20 cellular contexts compared by ENCODE assay signal in genomic region chr4:175540151-175540550, GRCh38.
DNase-seq lines count a peak whose midpoint lies in the region; ATAC-seq, FAIRE-seq and TF ChIP-seq lines count a peak whose summit lies in the region.
"Had no signal": no experiment of that assay in that cellular context is flagged by ENCODE, and none has a peak within 500 bp of the region (broad histone marks: within the 10 kb centered on the region; RNA-seq: fewer than 3 reads in every experiment).

No MANE protein-coding gene starts in this region.

- ATAC-seq in right lobe of liver (peak in 2 of 4 donors; percentile 4 to 14), HepG2 (no peak), foreskin keratinocyte (peak; percentile 57)

- H3K27ac Mint-ChIP-seq in CD4-positive, alpha-beta memory T cell = no peak overlapping the region
- H3K27ac Mint-ChIP-seq: CD4-positive, CD25-positive, alpha-beta regulatory T cell; H9; IgD-negative memory B cell had no signal

- POLR2A ChIA-PET in HepG2 (lab: Yijun Ruan, JAX) = no interaction called here
- POLR2A ChIA-PET in RWPE1 (lab: Yijun Ruan, JAX; ENCODE audit: low non-redundant PET) = no interaction called here
- POLR2A ChIA-PET in CD4-positive, alpha-beta memory T cell (lab: Charles Lee; ENCODE audit: partially characterized antibody) = no interaction called here

- DNase-seq in right lobe of liver (no peak), HepG2 (ENCODE audit: low spot score) (no peak), RWPE1 (ENCODE audit: low spot score) (peak; percentile 10), foreskin keratinocyte (peak; percentile 27 to 42), cortex of kidney (lab: John Stamatoyannopoulos, UW) (no peak), RKO (ENCODE audit: low spot score) (no peak), NCI-H1930 (lab: John Stamatoyannopoulos, UW) (no peak)
- no peak for DNase-seq in CD4-positive, alpha-beta memory T cell
- DNase-seq: 8988T; CD4-positive, CD25-positive, alpha-beta regulatory T cell; DMS153; DMS79 treated with DMSO at 0.1 percent for 48 hours; EL; GDM1; GOT3; H9 had no signal

- peaks cover 0 to 34% (median 17%) of the 10 kb centered on the region in 4 donors for H3K4me1 ChIP-seq in right lobe of liver
- peaks cover 9% of the 10 kb centered on the region for H3K4me1 ChIP-seq in HepG2 (ENCODE audit: insufficient read depth, low read length)
- no peaks in the 10 kb centered on the region for H3K4me1 ChIP-seq in foreskin keratinocyte
- no peaks in the 10 kb centered on the region for H3K4me1 ChIP-seq in CD4-positive, alpha-beta memory T cell (ENCODE audit: insufficient read depth, low read length)
- H3K4me1 ChIP-seq: BLaER1 treated with 17β-estradiol and CSF1 and Interleukin-3, amounts not matched to agents 10 nM and 100 nM had no signal

- no peak for FAIRE-seq in HepG2 (lab: Jason Lieb, UNC)
- FAIRE-seq: GM12892 had no signal

- in situ Hi-C loops in HepG2 (cut with HindIII; ENCODE audit: extremely low pct_ligation_motif_present, low pct_unique_long_range_greater_than_20kb) = no loop called here

- no peak for TF ChIP-seq CTCF in right lobe of liver (IDR thresholded peaks at IDR 0.05)
- no peak for TF ChIP-seq CTCF in HepG2 (CRISPR knock-in tag; IDR thresholded peaks at IDR 0.05)
- TF ChIP-seq CTCF in RWPE1 (conservative IDR thresholded peaks at IDR 0.05; ENCODE audit: low read depth) = no peak
- no peak for TF ChIP-seq CTCF in foreskin keratinocyte (conservative IDR thresholded peaks at IDR 0.05)

- no peaks in the 10 kb centered on the region for H3K27me3 Mint-ChIP-seq in CD4-positive, alpha-beta memory T cell
- H3K27me3 Mint-ChIP-seq: CD4-positive, CD25-positive, alpha-beta regulatory T cell had no signal

- CTCF ChIA-PET in HepG2 (lab: Yijun Ruan, JAX; ENCODE audit: low intra/inter-chr PET ratio, low total read pairs) (no interaction called here), RWPE1 (lab: Yijun Ruan, JAX) (interaction anchor here (0.6 kb wide), 1 partner anchor 713 kb away, joined by 3 read pairs; no protein-coding TSS in a partner anchor)
- CTCF ChIA-PET in CD4-positive, alpha-beta memory T cell (lab: Charles Lee; ENCODE audit: partially characterized antibody) = interaction anchor here (0.9 kb wide), 1 partner anchor 15 kb away, joined by 3 read pairs; no protein-coding TSS in a partner anchor

- no peak overlapping the region for H3K9ac ChIP-seq in HepG2 (ENCODE audit: insufficient read depth, low read depth, low read length)
- H3K9ac ChIP-seq: BLaER1 treated with 17β-estradiol and CSF1 and Interleukin-3, amounts not matched to agents 10 nM and 100 nM had no signal

- H4K20me1 ChIP-seq in HepG2 (ENCODE audit: insufficient read depth, low read length) = no peaks in the 10 kb centered on the region
- H4K20me1 ChIP-seq: BLaER1 treated with 17β-estradiol and CSF1 and Interleukin-3, amounts not matched to agents 10 nM and 100 nM had no signal

- no peak overlapping the region for H3K4me2 ChIP-seq in HepG2 (ENCODE audit: low read depth, low read length)
- H3K4me2 ChIP-seq: BLaER1 treated with 17β-estradiol and CSF1 and Interleukin-3, amounts not matched to agents 10 nM and 100 nM had no signal

- H3K9me3 Mint-ChIP-seq in CD4-positive, alpha-beta memory T cell = peaks cover 0 to 6% (median 0%) of the 10 kb centered on the region in 8 donors

- TF ChIP-seq RAD21 in HepG2 (CRISPR knock-in tag; IDR thresholded peaks at IDR 0.05) = no peak

- no peak overlapping the region for H3K4me3 ChIP-seq in right lobe of liver
- H3K4me3 ChIP-seq in HepG2 (replicated peaks in 1 of 3; ENCODE audit: insufficient read depth in 1 of 3, low read depth in 2 of 3, low read length in 3 of 3) = no peak overlapping the region
- no peak overlapping the region for H3K4me3 ChIP-seq in CD4-positive, alpha-beta memory T cell (ENCODE audit: low read length in 2 of 2)
- H3K4me3 ChIP-seq: BLaER1 treated with 17β-estradiol and CSF1 and Interleukin-3, amounts not matched to agents 10 nM and 100 nM had no signal

- H3K27me3 ChIP-seq in right lobe of liver = no peaks in the 10 kb centered on the region
- no peaks in the 10 kb centered on the region for H3K27me3 ChIP-seq in HepG2 (ENCODE audit: control insufficient read depth in 1 of 2, insufficient read depth in 2 of 2, low read length in 2 of 2)
- no peaks in the 10 kb centered on the region for H3K27me3 ChIP-seq in foreskin keratinocyte
- no peaks in the 10 kb centered on the region for H3K27me3 ChIP-seq in CD4-positive, alpha-beta memory T cell (ENCODE audit: insufficient read depth, low read length)
- H3K27me3 ChIP-seq: BLaER1 treated with 17β-estradiol and CSF1 and Interleukin-3, amounts not matched to agents 10 nM and 100 nM had no signal

- no peak overlapping the region for H3K4me3 Mint-ChIP-seq in CD4-positive, alpha-beta memory T cell
- H3K4me3 Mint-ChIP-seq: CD4-positive, CD25-positive, alpha-beta regulatory T cell; H9; IgD-negative memory B cell had no signal

- intact Hi-C loops in right lobe of liver (cut with DNase I) (no loop called here), HepG2 (cut with micrococcal nuclease; ENCODE audit: unreplicated experiment) (no loop called here)
- intact Hi-C loops in CD4-positive, alpha-beta memory T cell (cut with micrococcal nuclease) = no loop called here

- H3K9me3 ChIP-seq in right lobe of liver = no peaks in the 10 kb centered on the region
- no peaks in the 10 kb centered on the region for H3K9me3 ChIP-seq in HepG2 (ENCODE audit: low read length)
- H3K9me3 ChIP-seq in CD4-positive, alpha-beta memory T cell (ENCODE audit: control insufficient read depth in 1 of 2, low read length in 2 of 2) = no peaks in the 10 kb centered on the region

- peak overlapping the region in 2 of 3 donors; percentile 8 to 84 for H3K27ac ChIP-seq in right lobe of liver
- no peak overlapping the region for H3K27ac ChIP-seq in HepG2 (ENCODE audit: extremely low read length, insufficient read depth, low read length)
- H3K27ac ChIP-seq in RWPE1 = no peak overlapping the region
- H3K27ac ChIP-seq in foreskin keratinocyte = no peak overlapping the region
- H3K27ac ChIP-seq in CD4-positive, alpha-beta memory T cell (ENCODE audit: low read depth, low read length) = no peak overlapping the region
- H3K27ac ChIP-seq: BLaER1 treated with 17β-estradiol and CSF1 and Interleukin-3, amounts not matched to agents 10 nM and 100 nM; HL-60 had no signal

- no peaks in the 10 kb centered on the region for H3K36me3 Mint-ChIP-seq in CD4-positive, alpha-beta memory T cell
- H3K36me3 Mint-ChIP-seq: CD4-positive, CD25-positive, alpha-beta regulatory T cell; IgD-negative memory B cell had no signal

- no peak for TF ChIP-seq POLR2A in right lobe of liver (IDR thresholded peaks at IDR 0.05)
- TF ChIP-seq POLR2A in HepG2 (IDR thresholded peaks at IDR 0.05; ENCODE audit: insufficient read depth in 1 of 2, low read depth in 2 of 2, low read length in 2 of 2) = no peak

- TF ChIP-seq EP300 in HepG2 (IDR thresholded peaks at IDR 0.05; ENCODE audit: low read depth in 2 of 2, low read length in 2 of 2) = no peak
- TF ChIP-seq EP300 in HepG2 (CRISPR knock-in tag; IDR thresholded peaks at IDR 0.05; ENCODE audit: borderline replicate concordance) = no peak

- no peak overlapping the region for H2AFZ ChIP-seq in HepG2 (ENCODE audit: low read length)

- WGBS in right lobe of liver (ENCODE audit: insufficient coverage, low coverage, low lambda C conversion rate, missing lambda C conversion rate) = 50% methylated on average over 1 of the region's 1 CpG
- WGBS in HepG2 (ENCODE audit: low lambda C conversion rate) = 0% methylated on average over 1 of the region's 1 CpG

- H3K36me3 ChIP-seq in right lobe of liver (no peaks in the 10 kb centered on the region), HepG2 (replicated peaks in 1 of 2; ENCODE audit: control insufficient read depth in 1 of 2, insufficient read depth in 2 of 2, low read length in 2 of 2) (no peaks in the 10 kb centered on the region)
- H3K36me3 ChIP-seq in CD4-positive, alpha-beta memory T cell (ENCODE audit: insufficient read depth, low read length) = no peaks in the 10 kb centered on the region
- H3K36me3 ChIP-seq: BLaER1 treated with 17β-estradiol and CSF1 and Interleukin-3, amounts not matched to agents 10 nM and 100 nM had no signal

- H3K4me1 Mint-ChIP-seq in CD4-positive, alpha-beta memory T cell = no peaks in the 10 kb centered on the region
- H3K4me1 Mint-ChIP-seq: CD4-positive, CD25-positive, alpha-beta regulatory T cell; H9 had no signal

- no TSS peak for BruUV-seq in HepG2 (replicated peaks; lab: Mats Ljungman, UMichigan)

- H3K79me2 ChIP-seq in HepG2 (ENCODE audit: insufficient read depth, low read length) = no peaks in the 10 kb centered on the region

TF ChIP-seq in HepG2, 621 proteins besides CTCF, POLR2A, EP300 and RAD21:
- TF ChIP-seq ZNF569 (CRISPR knock-in tag; IDR thresholded peaks at IDR 0.05; ENCODE audit: borderline replicate concordance) (no peak), SRF (IDR thresholded peaks at IDR 0.05; ENCODE audit: low read depth, low read length) (no peak), FOSL1 (CRISPR knock-in tag; IDR thresholded peaks at IDR 0.05; ENCODE audit: borderline replicate concordance) (no peak), ZNF629 (CRISPR knock-in tag; conservative IDR thresholded peaks at IDR 0.05) (no peak), ATF1 (CRISPR knock-in tag; IDR thresholded peaks at IDR 0.05) (no peak), TBX3 (IDR thresholded peaks at IDR 0.05; ENCODE audit: borderline replicate concordance) (no peak), HOXA5 (CRISPR knock-in tag; IDR thresholded peaks at IDR 0.05) (no peak)
- TF ChIP-seq, protein P1, sequence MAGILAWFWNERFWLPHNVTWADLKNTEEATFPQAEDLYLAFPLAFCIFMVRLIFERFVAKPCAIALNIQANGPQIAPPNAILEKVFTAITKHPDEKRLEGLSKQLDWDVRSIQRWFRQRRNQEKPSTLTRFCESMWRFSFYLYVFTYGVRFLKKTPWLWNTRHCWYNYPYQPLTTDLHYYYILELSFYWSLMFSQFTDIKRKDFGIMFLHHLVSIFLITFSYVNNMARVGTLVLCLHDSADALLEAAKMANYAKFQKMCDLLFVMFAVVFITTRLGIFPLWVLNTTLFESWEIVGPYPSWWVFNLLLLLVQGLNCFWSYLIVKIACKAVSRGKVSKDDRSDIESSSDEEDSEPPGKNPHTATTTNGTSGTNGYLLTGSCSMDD (CRISPR knock-in tag; IDR thresholded peaks at IDR 0.05) = no peak
TF ChIP-seq in HepG2: peak in this region for 0.

Comparison
In these comparisons a context has a peak if more than half of its experiments do, and no peak if none do; other contexts are left out.
1. H3K27ac ChIP-seq: peak in right lobe of liver (2 of 3); none in HepG2 (single experiment), RWPE1 (single experiment), foreskin keratinocyte (single experiment) and CD4-positive, alpha-beta memory T cell (single experiment).
2. DNase-seq: peak in RWPE1 (single experiment) and foreskin keratinocyte (2 of 2); none in right lobe of liver (0 of 3), HepG2 (single experiment), cortex of kidney (single experiment), RKO (single experiment), NCI-H1930 (0 of 2) and CD4-positive, alpha-beta memory T cell (0 of 5).